8 cellular contexts compared by ENCODE assay signal in the genomic region with DNA sequence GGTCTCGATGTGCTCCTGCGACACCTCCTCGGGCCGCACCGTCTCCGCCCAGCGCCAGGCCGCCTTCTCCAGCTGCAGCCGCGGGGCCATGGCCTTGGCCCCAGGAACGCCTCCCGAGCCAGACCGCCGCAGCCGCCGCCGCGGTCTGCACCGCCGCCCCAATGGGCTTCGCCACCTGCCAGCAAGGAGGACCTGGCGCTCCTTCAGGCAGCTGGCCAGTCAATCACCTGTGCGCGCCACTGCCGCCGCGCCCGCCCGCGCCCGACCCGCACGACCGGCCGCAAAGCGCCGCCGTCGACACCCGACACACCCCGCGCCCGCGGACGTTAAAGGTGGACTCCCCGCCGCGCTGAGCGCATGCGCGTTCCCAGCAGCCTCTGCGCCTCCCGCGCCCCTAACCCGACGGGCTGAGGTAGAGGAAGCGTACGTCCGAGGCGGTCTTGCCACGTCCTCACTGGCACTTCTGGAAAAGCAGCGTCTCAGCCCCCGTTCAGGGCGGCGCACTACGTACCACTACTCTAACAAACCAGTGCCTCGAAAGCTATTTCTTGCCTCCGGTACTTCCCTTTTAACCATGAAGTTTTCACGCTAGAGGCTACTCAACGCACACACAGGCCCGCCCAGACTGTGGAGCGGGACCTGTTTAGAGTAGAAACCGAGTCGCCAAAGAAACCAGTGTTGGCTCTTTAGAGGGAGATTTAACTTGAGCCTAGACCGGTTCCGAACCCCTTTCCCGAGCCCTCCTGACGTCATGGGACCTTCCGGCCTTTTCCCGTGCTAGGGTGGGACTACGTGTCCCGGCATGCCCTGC. TPM values are rescaled to one million over a fixed set of nuclear protein-coding genes. Genes with fewer than 3 reads are reported as not detected.
DNase-seq lines count a peak whose midpoint lies in the region; ATAC-seq and TF ChIP-seq lines count a peak whose summit lies in the region.

A gene with protein sequence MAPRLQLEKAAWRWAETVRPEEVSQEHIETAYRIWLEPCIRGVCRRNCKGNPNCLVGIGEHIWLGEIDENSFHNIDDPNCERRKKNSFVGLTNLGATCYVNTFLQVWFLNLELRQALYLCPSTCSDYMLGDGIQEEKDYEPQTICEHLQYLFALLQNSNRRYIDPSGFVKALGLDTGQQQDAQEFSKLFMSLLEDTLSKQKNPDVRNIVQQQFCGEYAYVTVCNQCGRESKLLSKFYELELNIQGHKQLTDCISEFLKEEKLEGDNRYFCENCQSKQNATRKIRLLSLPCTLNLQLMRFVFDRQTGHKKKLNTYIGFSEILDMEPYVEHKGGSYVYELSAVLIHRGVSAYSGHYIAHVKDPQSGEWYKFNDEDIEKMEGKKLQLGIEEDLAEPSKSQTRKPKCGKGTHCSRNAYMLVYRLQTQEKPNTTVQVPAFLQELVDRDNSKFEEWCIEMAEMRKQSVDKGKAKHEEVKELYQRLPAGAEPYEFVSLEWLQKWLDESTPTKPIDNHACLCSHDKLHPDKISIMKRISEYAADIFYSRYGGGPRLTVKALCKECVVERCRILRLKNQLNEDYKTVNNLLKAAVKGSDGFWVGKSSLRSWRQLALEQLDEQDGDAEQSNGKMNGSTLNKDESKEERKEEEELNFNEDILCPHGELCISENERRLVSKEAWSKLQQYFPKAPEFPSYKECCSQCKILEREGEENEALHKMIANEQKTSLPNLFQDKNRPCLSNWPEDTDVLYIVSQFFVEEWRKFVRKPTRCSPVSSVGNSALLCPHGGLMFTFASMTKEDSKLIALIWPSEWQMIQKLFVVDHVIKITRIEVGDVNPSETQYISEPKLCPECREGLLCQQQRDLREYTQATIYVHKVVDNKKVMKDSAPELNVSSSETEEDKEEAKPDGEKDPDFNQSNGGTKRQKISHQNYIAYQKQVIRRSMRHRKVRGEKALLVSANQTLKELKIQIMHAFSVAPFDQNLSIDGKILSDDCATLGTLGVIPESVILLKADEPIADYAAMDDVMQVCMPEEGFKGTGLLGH (minus strand): TSS at position 282 of the 811 bp plus-strand sequence. CDS start 192 bp downstream, at position 90.

- H3K9ac ChIP-seq in PC-3 (ENCODE audit: low read length) = peak within 1 kb of the TSS; percentile 99

- H4K20me1 ChIP-seq in PC-3 (ENCODE audit: low read length) = peaks cover 20% of the 10 kb centered on the region

- TSS peak; percentile 99 for BruUV-seq in PC-3 (replicated peaks; lab: Mats Ljungman, UMichigan)

- H3K27ac ChIP-seq in PC-3 (ENCODE audit: low read length) (peak within 1 kb of the TSS; percentile 99), epithelial cell of prostate (peak within 1 kb of the TSS; percentile 100)

- CTCF ChIA-PET in PC-3 (lab: Charles Lee) = interaction anchor here (0.6 to 1.1 kb wide), 2 partner anchors 18 to 240 kb away, joined by 4 read pairs; no protein-coding TSS in a partner anchor

- peak within 1 kb of the TSS; percentile 100 for H3K4me2 ChIP-seq in PC-3 (ENCODE audit: low read length)

- H3K9me3 ChIP-seq in PC-3 (ENCODE audit: low read length) (no peaks in the 10 kb centered on the region), mucosa of descending colon (no peaks in the 10 kb centered on the region)

- H3K9me2 ChIP-seq in PC-3 (replicated peaks; ENCODE audit: low read length) = no peaks in the 10 kb centered on the region

- peaks cover 25% of the 10 kb centered on the region for H3K4me1 ChIP-seq in PC-3 (ENCODE audit: insufficient read depth, low read length)
- H3K4me1 ChIP-seq in mucosa of descending colon (ENCODE audit: low read depth) = peaks cover 13% of the 10 kb centered on the region

- H3K79me2 ChIP-seq in PC-3 (ENCODE audit: low read length) = peaks cover 47% of the 10 kb centered on the region

- POLR2A ChIA-PET in PC-3 (lab: Charles Lee; ENCODE audit: unreplicated experiment) = interaction anchor here (0.7 kb wide), 1 partner anchor 242 kb away, joined by 3 read pairs; no protein-coding TSS in a partner anchor

- H3K27me3 ChIP-seq in PC-3 (ENCODE audit: low read length) = no peaks in the 10 kb centered on the region

- TF ChIP-seq CTCF in PC-3 (conservative IDR thresholded peaks at IDR 0.05; ENCODE audit: low read depth, low read length) = no peak
- TF ChIP-seq CTCF in mucosa of descending colon (IDR thresholded peaks at IDR 0.05) = no peak

- H3K36me3 ChIP-seq in PC-3 (ENCODE audit: low read depth, low read length) = peaks cover 3% of the 10 kb centered on the region; the same call in 1 of the 2 replicates
- H3K36me3 ChIP-seq in mucosa of descending colon (ENCODE audit: low read depth) = no peaks in the 10 kb centered on the region

- peak within 1 kb of the TSS; percentile 98 for H2AFZ ChIP-seq in PC-3 (ENCODE audit: low read length)

- intact Hi-C loops in PC-3 (cut with micrococcal nuclease) = loop anchor here (2.0 to 10.0 kb wide), 3 partner anchors 34 to 182 kb away; partner anchors contain the start of gene HSPG2
- intact Hi-C loops in mucosa of descending colon (cut with DNase I, micrococcal nuclease) = no loop called here

- H3K4me3 ChIP-seq in Jurkat, Clone E6-1 (ENCODE audit: low read length) = peak within 1 kb of the TSS; percentile 95
- H3K4me3 ChIP-seq in PC-3 (ENCODE audit: low read length) (peak within 1 kb of the TSS; percentile 86), mucosa of descending colon (peak within 1 kb of the TSS; percentile 90)

- no peaks in the 10 kb centered on the region for H3F3A ChIP-seq in PC-3 (ENCODE audit: low read length, unreplicated experiment)

- ATAC-seq in GM21717 (IDR thresholded peaks at IDR 0.05; ENCODE audit: unreplicated experiment) (peak; percentile 55), PC-3 (peak; percentile 83), mucosa of descending colon (peak; percentile 93)

- peak; percentile 90 for DNase-seq in DMS114 treated with DMSO at 0.1 percent for 48 hours (lab: John Stamatoyannopoulos, UW; ENCODE audit: unreplicated experiment)
- DNase-seq in Jurkat, Clone E6-1 (ENCODE audit: low read depth, low spot score) = peak; percentile 93
- DNase-seq in PC-3 = peak; percentile 97
- peak; percentile 97 for DNase-seq in activated T-cell treated with anti-CD3 and anti-CD28 coated beads for 48 hours (ENCODE audit: low read depth)
- peak; percentile 78 for DNase-seq in epithelial cell of prostate (ENCODE audit: low read depth, low spot score)
- peak; percentile 98 to 99 (median 99) for DNase-seq in mucosa of descending colon
- DNase-seq in stimulated activated CD8-positive, alpha-beta memory T cell treated with anti-CD3 and anti-CD28 coated beads, Interleukin-4, amount 100 ng/mL, for 1 hour (ENCODE audit: low read depth in 2 of 2, low spot score in 1 of 2) = peak; percentile 91 to 93

RNA-seq across cellular contexts. Expression of the gene that starts here (rescaled TPM):
- polyA plus RNA-seq in Jurkat, Clone E6-1 (2012; ENCODE audit: insufficient read depth, insufficient read length) = 46.7 TPM
- total RNA-seq in PC-3 (2014; rRNA removed) (33.3 and 34.2 TPM in 2 replicates), mucosa of descending colon (10 to 100 TPM; 39.1 to 70.6 (median 52.2) TPM)

Comparison
In these comparisons a context has a peak if more than half of its experiments do, and no peak if none do; other contexts are left out.
1. Peak in every context shown above with its lines: DNase-seq, ATAC-seq, H3K4me3 ChIP-seq and H3K27ac ChIP-seq.